Comparison of ENCODE assay signal across 1 cellular context in the genomic region with DNA sequence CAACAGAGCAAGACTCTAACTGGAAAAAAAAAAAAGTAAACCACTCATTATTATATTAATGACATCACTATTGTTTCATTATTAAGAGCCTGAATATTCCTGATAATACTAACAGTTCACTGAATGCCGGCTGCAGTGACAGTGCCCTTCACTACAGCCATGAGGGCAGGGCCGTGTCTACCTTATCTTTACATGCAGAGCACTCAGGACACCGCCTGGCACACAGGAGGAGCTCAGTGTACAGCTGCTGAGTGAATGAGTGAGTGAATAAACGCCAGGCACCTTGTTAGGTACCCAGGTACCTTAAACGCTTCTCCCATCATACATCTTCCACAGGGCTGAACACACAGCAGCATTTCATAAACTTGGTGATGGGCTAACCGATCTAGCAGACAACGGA.
TF ChIP-seq lines count a peak whose summit lies in the region.

No MANE protein-coding gene starts in this region.

TF ChIP-seq in WTC11, 78 proteins besides CTCF, POLR2A, EP300 and RAD21 (continued from another document):
- TF ChIP-seq ZBTB43 (CRISPR knock-in tag; IDR thresholded peaks at IDR 0.05) (no peak), FOXK1 (CRISPR knock-in tag; IDR thresholded peaks at IDR 0.05) (no peak), MYBL2 (CRISPR knock-in tag; IDR thresholded peaks at IDR 0.05) (no peak), MAX (CRISPR knock-in tag; IDR thresholded peaks at IDR 0.05) (no peak), MXD4 (CRISPR knock-in tag; IDR thresholded peaks at IDR 0.05; ENCODE audit: borderline replicate concordance) (no peak)
- TF ChIP-seq, protein P1, sequence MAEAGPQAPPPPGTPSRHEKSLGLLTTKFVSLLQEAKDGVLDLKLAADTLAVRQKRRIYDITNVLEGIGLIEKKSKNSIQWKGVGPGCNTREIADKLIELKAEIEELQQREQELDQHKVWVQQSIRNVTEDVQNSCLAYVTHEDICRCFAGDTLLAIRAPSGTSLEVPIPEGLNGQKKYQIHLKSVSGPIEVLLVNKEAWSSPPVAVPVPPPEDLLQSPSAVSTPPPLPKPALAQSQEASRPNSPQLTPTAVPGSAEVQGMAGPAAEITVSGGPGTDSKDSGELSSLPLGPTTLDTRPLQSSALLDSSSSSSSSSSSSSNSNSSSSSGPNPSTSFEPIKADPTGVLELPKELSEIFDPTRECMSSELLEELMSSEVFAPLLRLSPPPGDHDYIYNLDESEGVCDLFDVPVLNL (CRISPR knock-in tag; IDR thresholded peaks at IDR 0.05; ENCODE audit: borderline replicate concordance, low read depth): no peak
